8 cellular contexts compared by ENCODE assay signal in the genomic region with DNA sequence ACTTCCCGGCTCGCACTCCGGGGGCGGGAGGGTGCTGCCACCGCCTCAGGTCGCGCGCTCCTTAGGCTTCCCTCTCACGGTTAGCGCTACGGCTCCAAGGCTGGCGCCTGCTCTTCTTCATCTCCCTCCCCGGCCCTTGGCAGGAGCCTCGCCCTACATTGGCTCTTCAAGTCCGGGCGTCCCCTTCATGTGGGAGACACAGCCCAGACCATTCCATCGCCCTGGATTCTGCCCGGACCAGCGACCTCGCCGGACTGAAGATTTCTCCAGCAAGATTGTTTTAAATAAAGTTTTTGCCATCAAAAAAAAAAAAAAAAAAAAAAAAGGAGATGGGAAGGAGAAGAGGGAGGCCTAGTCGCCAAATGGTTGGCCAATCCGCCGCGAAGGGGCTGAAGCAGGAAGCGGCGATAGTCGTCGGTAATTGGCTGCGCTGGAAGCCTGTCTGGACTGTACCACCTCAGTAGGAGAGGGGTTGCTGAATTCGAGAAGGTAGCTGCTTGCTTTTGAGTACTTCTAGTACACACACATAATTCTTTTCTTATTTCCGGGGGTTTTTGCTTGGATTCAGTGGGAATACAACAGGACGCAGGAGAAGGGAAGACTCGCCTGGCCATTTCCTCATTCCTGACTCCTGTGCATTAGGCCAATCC. TPM values are rescaled to one million over a fixed set of nuclear protein-coding genes. Genes with fewer than 3 reads are reported as not detected.
A peak's percentile ranks its signal among the peaks of the same experiment; 100 is the strongest.
DNase-seq lines count a peak whose midpoint lies in the region; ATAC-seq and TF ChIP-seq lines count a peak whose summit lies in the region.

No MANE protein-coding gene starts in this region.

- POLR2A ChIA-PET in WTC11 (lab: Charles Lee) = interaction anchor here (0.7 to 2.0 kb wide), 4 partner anchors 18 to 28 kb away, joined by 3 to 8 read pairs (median 4); no protein-coding TSS in a partner anchor

- H3K79me2 ChIP-seq in smooth muscle cell (ENCODE audit: low read depth) = peaks cover 38% of the 10 kb centered on the region

- CTCF ChIA-PET in WTC11 (lab: Charles Lee) = interaction anchor here (1.0 kb wide), 1 partner anchor 22 kb away, joined by 3 read pairs; no protein-coding TSS in a partner anchor

- peak; percentile 74 for ATAC-seq in GM18909 (IDR thresholded peaks at IDR 0.05; ENCODE audit: poor library complexity, unreplicated experiment)
- peak; percentile 64 for ATAC-seq in HG03159 (IDR thresholded peaks at IDR 0.05; ENCODE audit: unreplicated experiment)
- peak; percentile 78 for ATAC-seq in WTC11

- 2% methylated on average over 26 of the region's 34 CpGs for WGBS in smooth muscle cell (ENCODE audit: low lambda C conversion rate)

- peaks cover 19% of the 10 kb centered on the region for H4K20me1 ChIP-seq in smooth muscle cell (ENCODE audit: low read depth)

- H3K4me3 Mint-ChIP-seq in WTC11 = peak overlapping the region; percentile 99
- H3K4me3 Mint-ChIP-seq in immature natural killer cell = peak overlapping the region; percentile 89 to 94 (median 92)

- peaks cover 3% of the 10 kb centered on the region for H3K36me3 ChIP-seq in smooth muscle cell (ENCODE audit: low read depth)

- peak overlapping the region; percentile 100 for H3K27ac ChIP-seq in caudate nucleus (ENCODE audit: low read depth, low read length)
- H3K27ac ChIP-seq in smooth muscle cell (ENCODE audit: low read depth) = peak overlapping the region; percentile 98

- peak overlapping the region; percentile 79 for H3K4me3 ChIP-seq in smooth muscle cell

- H3K9me3 ChIP-seq in smooth muscle cell (replicated peaks; ENCODE audit: low read depth) = no peaks in the 10 kb centered on the region

- H3K9ac ChIP-seq in smooth muscle cell (ENCODE audit: low read depth) = peak overlapping the region; percentile 99

- DNase-seq in AG08395 (ENCODE audit: low spot score) = peak; percentile 97
- peak; percentile 98 for DNase-seq in NCI-H2227 (lab: John Stamatoyannopoulos, UW; ENCODE audit: unreplicated experiment)
- peak; percentile 93 for DNase-seq in WTC11 (ENCODE audit: low spot score)
- DNase-seq in caudate nucleus (lab: John Stamatoyannopoulos, UW) = peak; percentile 82 to 99 (median 97)
- DNase-seq in immature natural killer cell = peak; percentile 96 to 98 (median 98)
- DNase-seq in smooth muscle cell (lab: John Stamatoyannopoulos, UW; ENCODE audit: unreplicated experiment) = peak; percentile 91

- H3K4me1 Mint-ChIP-seq in WTC11 (peaks cover 16% of the 10 kb centered on the region), immature natural killer cell (peaks cover 39 to 46% of the 10 kb centered on the region in 2 donors)

- no peaks in the 10 kb centered on the region for H3K9me3 Mint-ChIP-seq in WTC11
- no peaks in the 10 kb centered on the region for H3K9me3 Mint-ChIP-seq in immature natural killer cell

- H3K4me1 ChIP-seq in smooth muscle cell (ENCODE audit: low read depth) = peaks cover 15% of the 10 kb centered on the region

- H3F3A ChIP-seq in smooth muscle cell (ENCODE audit: low read depth) = no peaks in the 10 kb centered on the region

- peak overlapping the region; percentile 80 for H2AFZ ChIP-seq in smooth muscle cell (ENCODE audit: low read depth)

- H3K27ac Mint-ChIP-seq in WTC11 = peak overlapping the region; percentile 100
- peak overlapping the region; percentile 97 to 100 (median 99) for H3K27ac Mint-ChIP-seq in immature natural killer cell

- TF ChIP-seq CTCF in WTC11 (IDR thresholded peaks at IDR 0.05) = no peak
- TF ChIP-seq CTCF in smooth muscle cell (IDR thresholded peaks at IDR 0.05; ENCODE audit: borderline replicate concordance, insufficient read depth, poor library complexity, severe bottlenecking) = no peak

- H3K27me3 Mint-ChIP-seq in WTC11 (ENCODE audit: low read depth) = no peaks in the 10 kb centered on the region
- peaks cover 17 to 32% (median 25%) of the 10 kb centered on the region in 3 donors for H3K27me3 Mint-ChIP-seq in immature natural killer cell (ENCODE audit: low read depth in 3 of 3)

- peak overlapping the region; percentile 92 for H3K4me2 ChIP-seq in smooth muscle cell

- H3K36me3 Mint-ChIP-seq in WTC11 (peaks cover 15% of the 10 kb centered on the region), immature natural killer cell (peaks cover 7% of the 10 kb centered on the region in 3 donors)

- no peaks in the 10 kb centered on the region for H3K27me3 ChIP-seq in smooth muscle cell (ENCODE audit: low read depth)

TF ChIP-seq in WTC11, 78 proteins besides CTCF, POLR2A, EP300 and RAD21 (continues in another document):
- TF ChIP-seq, protein P1, sequence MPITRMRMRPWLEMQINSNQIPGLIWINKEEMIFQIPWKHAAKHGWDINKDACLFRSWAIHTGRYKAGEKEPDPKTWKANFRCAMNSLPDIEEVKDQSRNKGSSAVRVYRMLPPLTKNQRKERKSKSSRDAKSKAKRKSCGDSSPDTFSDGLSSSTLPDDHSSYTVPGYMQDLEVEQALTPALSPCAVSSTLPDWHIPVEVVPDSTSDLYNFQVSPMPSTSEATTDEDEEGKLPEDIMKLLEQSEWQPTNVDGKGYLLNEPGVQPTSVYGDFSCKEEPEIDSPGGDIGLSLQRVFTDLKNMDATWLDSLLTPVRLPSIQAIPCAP (CRISPR knock-in tag; IDR thresholded peaks at IDR 0.05) = 0 out of 2 replicates have a peak, but pooled peaks have one; percentile 22
- TF ChIP-seq, protein P2, sequence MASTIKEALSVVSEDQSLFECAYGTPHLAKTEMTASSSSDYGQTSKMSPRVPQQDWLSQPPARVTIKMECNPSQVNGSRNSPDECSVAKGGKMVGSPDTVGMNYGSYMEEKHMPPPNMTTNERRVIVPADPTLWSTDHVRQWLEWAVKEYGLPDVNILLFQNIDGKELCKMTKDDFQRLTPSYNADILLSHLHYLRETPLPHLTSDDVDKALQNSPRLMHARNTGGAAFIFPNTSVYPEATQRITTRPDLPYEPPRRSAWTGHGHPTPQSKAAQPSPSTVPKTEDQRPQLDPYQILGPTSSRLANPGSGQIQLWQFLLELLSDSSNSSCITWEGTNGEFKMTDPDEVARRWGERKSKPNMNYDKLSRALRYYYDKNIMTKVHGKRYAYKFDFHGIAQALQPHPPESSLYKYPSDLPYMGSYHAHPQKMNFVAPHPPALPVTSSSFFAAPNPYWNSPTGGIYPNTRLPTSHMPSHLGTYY (CRISPR knock-in tag; IDR thresholded peaks at IDR 0.05) = no peak
- TF ChIP-seq GABPB1 (CRISPR knock-in tag; IDR thresholded peaks at IDR 0.05) (no peak), FOXK1 (CRISPR knock-in tag; IDR thresholded peaks at IDR 0.05) (no peak), TP53 (CRISPR knock-in tag; IDR thresholded peaks at IDR 0.05) (no peak), ETV6 (CRISPR knock-in tag; IDR thresholded peaks at IDR 0.05) (no peak), TEAD1 (CRISPR knock-in tag; IDR thresholded peaks at IDR 0.05) (no peak), PRRX2 (CRISPR knock-in tag; IDR thresholded peaks at IDR 0.05) (no peak), CREB1 (CRISPR knock-in tag; IDR thresholded peaks at IDR 0.05) (no peak), OVOL2 (CRISPR knock-in tag; IDR thresholded peaks at IDR 0.05; ENCODE audit: borderline replicate concordance) (no peak)
- TF ChIP-seq, protein P3, sequence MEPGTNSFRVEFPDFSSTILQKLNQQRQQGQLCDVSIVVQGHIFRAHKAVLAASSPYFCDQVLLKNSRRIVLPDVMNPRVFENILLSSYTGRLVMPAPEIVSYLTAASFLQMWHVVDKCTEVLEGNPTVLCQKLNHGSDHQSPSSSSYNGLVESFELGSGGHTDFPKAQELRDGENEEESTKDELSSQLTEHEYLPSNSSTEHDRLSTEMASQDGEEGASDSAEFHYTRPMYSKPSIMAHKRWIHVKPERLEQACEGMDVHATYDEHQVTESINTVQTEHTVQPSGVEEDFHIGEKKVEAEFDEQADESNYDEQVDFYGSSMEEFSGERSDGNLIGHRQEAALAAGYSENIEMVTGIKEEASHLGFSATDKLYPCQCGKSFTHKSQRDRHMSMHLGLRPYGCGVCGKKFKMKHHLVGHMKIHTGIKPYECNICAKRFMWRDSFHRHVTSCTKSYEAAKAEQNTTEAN (CRISPR knock-in tag; IDR thresholded peaks at IDR 0.05) = no peak
- TF ChIP-seq, protein P4, sequence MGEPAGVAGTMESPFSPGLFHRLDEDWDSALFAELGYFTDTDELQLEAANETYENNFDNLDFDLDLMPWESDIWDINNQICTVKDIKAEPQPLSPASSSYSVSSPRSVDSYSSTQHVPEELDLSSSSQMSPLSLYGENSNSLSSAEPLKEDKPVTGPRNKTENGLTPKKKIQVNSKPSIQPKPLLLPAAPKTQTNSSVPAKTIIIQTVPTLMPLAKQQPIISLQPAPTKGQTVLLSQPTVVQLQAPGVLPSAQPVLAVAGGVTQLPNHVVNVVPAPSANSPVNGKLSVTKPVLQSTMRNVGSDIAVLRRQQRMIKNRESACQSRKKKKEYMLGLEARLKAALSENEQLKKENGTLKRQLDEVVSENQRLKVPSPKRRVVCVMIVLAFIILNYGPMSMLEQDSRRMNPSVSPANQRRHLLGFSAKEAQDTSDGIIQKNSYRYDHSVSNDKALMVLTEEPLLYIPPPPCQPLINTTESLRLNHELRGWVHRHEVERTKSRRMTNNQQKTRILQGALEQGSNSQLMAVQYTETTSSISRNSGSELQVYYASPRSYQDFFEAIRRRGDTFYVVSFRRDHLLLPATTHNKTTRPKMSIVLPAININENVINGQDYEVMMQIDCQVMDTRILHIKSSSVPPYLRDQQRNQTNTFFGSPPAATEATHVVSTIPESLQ (CRISPR knock-in tag; IDR thresholded peaks at IDR 0.05) = no peak

RNA-seq across cellular contexts. Expression of a gene that starts 0.7 kb away (rescaled TPM):
- total RNA-seq in WTC11 (2021) (49.3 to 51.6 TPM (median 50.5 TPM) in 3 replicates), smooth muscle cell (37.2 and 38.0 TPM in 2 replicates)
- polyA plus RNA-seq in immature natural killer cell (10 to 100 TPM; 19.0 to 46.8 (median 24.3) TPM), smooth muscle cell (33.2 and 34.5 TPM in 2 replicates)

RNA-seq across cellular contexts. Expression of a gene that starts 9.6 kb away (rescaled TPM):
- total RNA-seq in WTC11 (2021) (24.5 to 26.3 TPM (median 24.6 TPM) in 3 replicates), smooth muscle cell (18.3 and 23.0 TPM in 2 replicates)
- polyA plus RNA-seq in immature natural killer cell (10 to 100 TPM; 18.4 to 36.7 (median 20.9) TPM), smooth muscle cell (18.0 and 19.7 TPM in 2 replicates)

RNA-seq across cellular contexts. Expression of a gene that starts 17.5 kb away (rescaled TPM):
- 0.15 to 0.30 TPM in 2 of 3 replicates, not detected in the other for total RNA-seq in WTC11 (2021)
- polyA plus RNA-seq in immature natural killer cell = under 1 TPM in 1 of 3 donors, not detected in 2; 0.09 TPM
- total RNA-seq in smooth muscle cell = 0.18 and 2.5 TPM in 2 replicates
- 2.0 and 2.9 TPM in 2 replicates for polyA plus RNA-seq in smooth muscle cell

RNA-seq across cellular contexts. Expression of a gene that starts 44.8 kb away (rescaled TPM):
- 18.0 to 19.9 TPM (median 19.1 TPM) in 3 replicates for total RNA-seq in WTC11 (2021)
- polyA plus RNA-seq in immature natural killer cell = 10 to 100 TPM; 12.6 to 19.7 (median 19.6) TPM
- 25.3 and 36.9 TPM in 2 replicates for total RNA-seq in smooth muscle cell
- 37.9 and 43.8 TPM in 2 replicates for polyA plus RNA-seq in smooth muscle cell

RNA-seq across cellular contexts. Expression of a gene that starts 45.2 kb away (rescaled TPM):
- total RNA-seq in WTC11 (2021) (84.9 to 85.7 TPM (median 85.4 TPM) in 3 replicates), smooth muscle cell (75.4 and 82.6 TPM in 2 replicates)
- polyA plus RNA-seq in immature natural killer cell (100 to 1,000 TPM in 1 of 3 donors, 10 to 100 TPM in 2; 59.3 to 139 (median 72.1) TPM), smooth muscle cell (86.6 and 87.0 TPM in 2 replicates)

Comparison
In these comparisons a context has a peak if more than half of its experiments do, and no peak if none do; other contexts are left out.
1. Peak in every context shown above with its lines: DNase-seq, ATAC-seq, H3K4me3 ChIP-seq and H3K27ac ChIP-seq.